In genomic region chr10:93346712-93347111, GRCh38 we compare ENCODE assay signal across 12 cellular contexts.
DNase-seq lines count a peak whose midpoint lies in the region; TF ChIP-seq lines count a peak whose summit lies in the region.
"Had no signal": no experiment of that assay in that cellular context is flagged by ENCODE, and none has a peak within 500 bp of the region (broad histone marks: within the 10 kb centered on the region; RNA-seq: fewer than 3 reads in every experiment).

No MANE protein-coding gene starts in this region.

- H3K4me1 ChIP-seq in NT2/D1 (ENCODE audit: insufficient read depth, insufficient read length), result no peaks in the 10 kb centered on the region
- no peaks in the 10 kb centered on the region for H3K4me1 ChIP-seq in ovary (ENCODE audit: insufficient read depth)

- WGBS in ovary, 3 donors, result 68 to 71% (median 70%) methylated on average over 5 of the region's 5 CpGs

- no peaks in the 10 kb centered on the region for H3K9me3 ChIP-seq in NT2/D1 (ENCODE audit: insufficient read depth, low read length)
- no peaks in the 10 kb centered on the region for H3K9me3 ChIP-seq in ovary

- no peaks in the 10 kb centered on the region for H3K36me3 Mint-ChIP-seq in activated naive CD8-positive, alpha-beta T cell
- H3K36me3 Mint-ChIP-seq in activated naive CD8-positive, alpha-beta T cell treated with anti-CD3 and anti-CD28 coated beads for 36 hours, result no peaks in the 10 kb centered on the region

- no peak overlapping the region for H3K9ac ChIP-seq in NT2/D1 (ENCODE audit: insufficient read length, low read depth)

- TF ChIP-seq POLR2A in ovary (IDR thresholded peaks at IDR 0.05), result no peak

- H3K36me3 ChIP-seq in NT2/D1 (ENCODE audit: insufficient read depth, insufficient read length, low read length), result peaks cover 66% of the 10 kb centered on the region
- H3K36me3 ChIP-seq in ovary, result no peaks in the 10 kb centered on the region

- no peak for DNase-seq in activated naive CD8-positive, alpha-beta T cell treated with anti-CD3 and anti-CD28 coated beads for 36 hours
- peak; percentile 60 for DNase-seq in NT2/D1 (ENCODE audit: low read depth, low spot score)
- peak; percentile 16 for DNase-seq in fibroblast of mammary gland (ENCODE audit: low read depth)
- DNase-seq in pulmonary artery endothelial cell (ENCODE audit: low read depth, low spot score), result peak; percentile 24
- no peak for DNase-seq in ovary
- no peak for DNase-seq in NCI-H1436 (lab: John Stamatoyannopoulos, UW)
- no peak for DNase-seq in NCI-H524 treated with DMSO at 0.1 percent for 48 hours (lab: John Stamatoyannopoulos, UW)
- DNase-seq: activated CD8-positive, alpha-beta T cell treated with anti-CD3 and anti-CD28 coated beads, Interleukin-2, amount 10 ng/mL, durations not matched to agents 7 days and 5 days; activated naive CD4-positive, alpha-beta T cell treated with anti-CD3 and anti-CD28 coated beads, Interleukin-2, amount 50 U/mL, for 16 hours; HCEC 1CT; NCI-H2029 had no signal

- H3K27ac Mint-ChIP-seq in activated naive CD8-positive, alpha-beta T cell, result peak overlapping the region; percentile 41
- H3K27ac Mint-ChIP-seq in activated naive CD8-positive, alpha-beta T cell treated with anti-CD3 and anti-CD28 coated beads for 36 hours, result no peak overlapping the region
- H3K27ac Mint-ChIP-seq: activated CD8-positive, alpha-beta T cell treated with anti-CD3 and anti-CD28 coated beads, Interleukin-2, amount 10 ng/mL, durations not matched to agents 7 days and 5 days had no signal

- TF ChIP-seq EP300 in ovary (IDR thresholded peaks at IDR 0.05), result no peak

- TF ChIP-seq CTCF in fibroblast of mammary gland (conservative IDR thresholded peaks at IDR 0.05; ENCODE audit: control insufficient read depth, insufficient read depth, low read depth, low read length), result no peak
- TF ChIP-seq CTCF in ovary (IDR thresholded peaks at IDR 0.05), result no peak

- no peak overlapping the region for H3K4me3 ChIP-seq in NT2/D1 (ENCODE audit: insufficient read length, low read depth)
- no peak overlapping the region for H3K4me3 ChIP-seq in fibroblast of mammary gland (ENCODE audit: control insufficient read depth, low read depth, low read length)
- H3K4me3 ChIP-seq in ovary, result no peak overlapping the region

- H3K4me1 Mint-ChIP-seq in activated naive CD8-positive, alpha-beta T cell (ENCODE audit: low read depth), result peaks cover 4% of the 10 kb centered on the region
- H3K4me1 Mint-ChIP-seq in activated naive CD8-positive, alpha-beta T cell treated with anti-CD3 and anti-CD28 coated beads for 36 hours, result peaks cover 4% of the 10 kb centered on the region

- intact Hi-C loops in ovary (cut with DNase I), result no loop called here

- H3K4me3 Mint-ChIP-seq in activated naive CD8-positive, alpha-beta T cell, result no peak overlapping the region
- no peak overlapping the region for H3K4me3 Mint-ChIP-seq in activated naive CD8-positive, alpha-beta T cell treated with anti-CD3 and anti-CD28 coated beads for 36 hours
- H3K4me3 Mint-ChIP-seq: activated CD8-positive, alpha-beta T cell treated with anti-CD3 and anti-CD28 coated beads, Interleukin-2, amount 10 ng/mL, durations not matched to agents 7 days and 5 days had no signal

- no peaks in the 10 kb centered on the region for H3K9me3 Mint-ChIP-seq in activated naive CD8-positive, alpha-beta T cell (ENCODE audit: low read depth)
- no peaks in the 10 kb centered on the region for H3K9me3 Mint-ChIP-seq in activated naive CD8-positive, alpha-beta T cell treated with anti-CD3 and anti-CD28 coated beads for 36 hours

- peaks cover 2% of the 10 kb centered on the region for H3K27me3 Mint-ChIP-seq in activated naive CD8-positive, alpha-beta T cell
- no peaks in the 10 kb centered on the region for H3K27me3 Mint-ChIP-seq in activated naive CD8-positive, alpha-beta T cell treated with anti-CD3 and anti-CD28 coated beads for 36 hours

- H3K27me3 ChIP-seq in NT2/D1 (ENCODE audit: insufficient read depth, insufficient read length) (no peaks in the 10 kb centered on the region), ovary (no peaks in the 10 kb centered on the region)

- no peak overlapping the region for H3K27ac ChIP-seq in ovary

Comparison
In these comparisons a context has a peak if more than half of its experiments do, and no peak if none do; other contexts are left out.
1. DNase-seq: peak in NT2/D1 (single experiment), fibroblast of mammary gland (single experiment) and pulmonary artery endothelial cell (single experiment); none in activated naive CD8-positive, alpha-beta T cell treated with anti-CD3 and anti-CD28 coated beads for 36 hours (single experiment), ovary (0 of 5), NCI-H1436 (single experiment) and NCI-H524 treated with DMSO at 0.1 percent for 48 hours (single experiment).